1 cellular context compared by ENCODE assay signal in genomic region chr12:31228811-31229792, GRCh38.
TF ChIP-seq lines count a peak whose summit lies in the region.

No MANE protein-coding gene starts in this region.

TF ChIP-seq in HepG2, 621 proteins besides CTCF, POLR2A, EP300 and RAD21 (continued from another document):
- no peak for TF ChIP-seq ZNF891 (CRISPR knock-in tag; IDR thresholded peaks at IDR 0.05)
- no peak for TF ChIP-seq ZNF792 (CRISPR knock-in tag; IDR thresholded peaks at IDR 0.05)
- TF ChIP-seq ZNF264 (CRISPR knock-in tag; IDR thresholded peaks at IDR 0.05): no peak
